1 cellular context compared by ENCODE assay signal in the genomic region with DNA sequence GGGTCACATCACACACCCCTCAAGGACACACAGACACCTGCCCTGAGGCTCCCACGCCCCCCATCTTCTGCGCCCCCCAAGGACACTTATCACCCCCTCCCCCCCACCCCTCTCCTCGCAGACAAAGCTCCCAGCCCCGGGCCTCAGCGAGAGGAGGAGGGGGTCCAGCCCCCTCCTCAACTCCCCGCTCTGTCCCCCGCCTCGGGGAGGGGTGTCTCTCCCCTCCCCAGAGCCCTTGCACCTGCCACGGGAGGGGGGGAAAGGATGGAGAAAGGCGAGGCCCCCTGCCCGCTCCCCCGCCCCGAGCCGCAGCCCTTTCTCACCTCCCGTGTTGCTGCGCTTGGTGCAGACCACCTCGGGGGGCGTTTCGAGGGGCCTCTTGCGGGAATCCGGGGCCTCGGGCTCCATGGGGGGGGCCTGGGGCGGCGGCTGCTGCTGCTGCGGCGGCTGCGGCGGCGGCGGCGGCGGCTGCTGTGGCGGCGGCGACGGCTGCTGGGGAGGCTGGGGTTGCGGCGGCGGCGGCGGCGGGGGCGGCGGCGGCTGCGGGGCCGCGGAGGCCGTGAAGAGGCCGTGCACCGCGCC.
TF ChIP-seq lines count a peak whose summit lies in the region.

No MANE protein-coding gene starts in this region.

TF ChIP-seq in HepG2, 621 proteins besides CTCF, POLR2A, EP300 and RAD21:
- TF ChIP-seq SPEN (CRISPR knock-in tag; IDR thresholded peaks at IDR 0.05; ENCODE audit: low read depth) = no peak
- TF ChIP-seq ZNF737 (CRISPR knock-in tag; IDR thresholded peaks at IDR 0.05; ENCODE audit: borderline replicate concordance) = no peak
- TF ChIP-seq TBP (CRISPR knock-in tag; IDR thresholded peaks at IDR 0.05) = no peak
- TF ChIP-seq IRF2 (CRISPR knock-in tag; IDR thresholded peaks at IDR 0.05) = no peak
- TF ChIP-seq TEAD3 (CRISPR knock-in tag; optimal IDR thresholded peaks at IDR 0.05; ENCODE audit: borderline replicate concordance) = no peak
- no peak for TF ChIP-seq ZBTB3 (CRISPR knock-in tag; IDR thresholded peaks at IDR 0.05; ENCODE audit: borderline replicate concordance, low read depth)
- TF ChIP-seq FOXK1 (CRISPR knock-in tag; IDR thresholded peaks at IDR 0.05; ENCODE audit: borderline replicate concordance, low read depth) = no peak
TF ChIP-seq in HepG2: peak in this region for 0.
